ENCODE assay signal across 21 cellular contexts in the genomic region with DNA sequence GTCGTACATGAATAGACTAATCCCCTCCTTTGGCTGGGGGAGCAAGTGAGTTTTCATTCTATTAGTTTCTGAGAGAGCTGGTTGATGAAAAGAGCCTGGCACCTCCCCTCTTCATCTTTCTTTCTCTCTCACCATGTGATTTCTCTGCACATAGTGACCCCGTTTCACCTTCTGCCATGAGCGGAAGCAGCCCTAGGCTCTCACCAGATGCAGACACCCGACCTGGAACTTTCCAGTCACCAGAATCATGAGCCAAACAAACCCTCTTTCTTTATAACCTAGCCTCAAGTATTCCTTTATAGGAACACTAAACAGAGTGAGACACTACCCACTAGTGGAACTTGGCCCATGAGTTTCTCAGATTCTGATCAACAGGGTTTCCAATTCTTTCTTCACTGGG. TPM values are rescaled to one million over a fixed set of nuclear protein-coding genes. Genes with fewer than 3 reads are reported as not detected.
A peak's percentile ranks its signal among the peaks of the same experiment; 100 is the strongest.
DNase-seq lines count a peak whose midpoint lies in the region; ATAC-seq, FAIRE-seq and TF ChIP-seq lines count a peak whose summit lies in the region.
"Had no signal": no experiment of that assay in that cellular context is flagged by ENCODE, and none has a peak within 500 bp of the region (broad histone marks: within the 10 kb centered on the region; RNA-seq: fewer than 3 reads in every experiment).

No MANE protein-coding gene starts in this region.

- in situ Hi-C loops in HepG2 (cut with HindIII; ENCODE audit: extremely low pct_ligation_motif_present, low pct_unique_long_range_greater_than_20kb) = loop anchor here (5.0 to 10.0 kb wide), 3 partner anchors 67 to 1060 kb away; no protein-coding TSS in a partner anchor

- TF ChIP-seq RAD21 in HepG2 (CRISPR knock-in tag; IDR thresholded peaks at IDR 0.05) = no peak

- no peak overlapping the region for H3K4me3 Mint-ChIP-seq in GM23338
- H3K4me3 Mint-ChIP-seq: CD4-positive, alpha-beta T cell; CD8-positive, alpha-beta T cell had no signal

- H3K4me2 ChIP-seq in HepG2 (ENCODE audit: low read depth, low read length) = no peak overlapping the region
- no peak overlapping the region for H3K4me2 ChIP-seq in GM23338
- H3K4me2 ChIP-seq in PC-3 (ENCODE audit: low read length) = peak overlapping the region; percentile 70
- H3K4me2 ChIP-seq: BLaER1 treated with 17β-estradiol and CSF1 and Interleukin-3, amounts not matched to agents 10 nM and 100 nM had no signal

- ATAC-seq in HepG2 (no peak), right lobe of liver (no peak), GM23338 (no peak), PC-3 (no peak), HG03196 (IDR thresholded peaks at IDR 0.05; ENCODE audit: unreplicated experiment) (no peak)
- ATAC-seq: CD8-positive, alpha-beta T cell had no signal

- intact Hi-C loops in HepG2 (cut with micrococcal nuclease; ENCODE audit: unreplicated experiment) = no loop called here
- intact Hi-C loops in right lobe of liver (cut with DNase I) = no loop called here
- intact Hi-C loops in PC-3 (cut with micrococcal nuclease) = loop anchor here (10.0 kb wide), 1 partner anchor 190 kb away; the partner anchor contains the start of gene KIF16B

- H3K36me3 Mint-ChIP-seq in GM23338 (ENCODE audit: low read depth) = no peaks in the 10 kb centered on the region
- H3K36me3 Mint-ChIP-seq: CD8-positive, alpha-beta T cell had no signal

- H3K36me3 ChIP-seq in HepG2 (replicated peaks in 1 of 2; ENCODE audit: control insufficient read depth in 1 of 2, insufficient read depth in 2 of 2, low read length in 2 of 2) = no peaks in the 10 kb centered on the region
- H3K36me3 ChIP-seq in right lobe of liver = no peaks in the 10 kb centered on the region
- no peaks in the 10 kb centered on the region for H3K36me3 ChIP-seq in GM23338 (ENCODE audit: insufficient read depth)
- H3K36me3 ChIP-seq in PC-3 (ENCODE audit: low read depth, low read length) = no peaks in the 10 kb centered on the region
- no peaks in the 10 kb centered on the region for H3K36me3 ChIP-seq in BE2C
- H3K36me3 ChIP-seq: BLaER1 treated with 17β-estradiol and CSF1 and Interleukin-3, amounts not matched to agents 10 nM and 100 nM had no signal

- 3% methylated on average over 4 of the region's 4 CpGs for WGBS in HepG2 (ENCODE audit: low lambda C conversion rate)
- 28% methylated on average over 3 of the region's 4 CpGs for WGBS in right lobe of liver (ENCODE audit: insufficient coverage, low coverage, low lambda C conversion rate, missing lambda C conversion rate)

- H3K9me3 ChIP-seq in HepG2 (ENCODE audit: low read length) = no peaks in the 10 kb centered on the region
- no peaks in the 10 kb centered on the region for H3K9me3 ChIP-seq in right lobe of liver
- no peaks in the 10 kb centered on the region for H3K9me3 ChIP-seq in PC-3 (ENCODE audit: low read length)
- H3K9me3 ChIP-seq in BE2C = no peaks in the 10 kb centered on the region
- H3K9me3 ChIP-seq: Caco-2 had no signal

- H4K20me1 ChIP-seq in HepG2 (ENCODE audit: insufficient read depth, low read length) (no peaks in the 10 kb centered on the region), GM23338 (replicated peaks; ENCODE audit: insufficient read depth) (no peaks in the 10 kb centered on the region), PC-3 (ENCODE audit: low read length) (no peaks in the 10 kb centered on the region)
- H4K20me1 ChIP-seq: BLaER1 treated with 17β-estradiol and CSF1 and Interleukin-3, amounts not matched to agents 10 nM and 100 nM had no signal

- no peak overlapping the region for H3K27ac Mint-ChIP-seq in GM23338
- H3K27ac Mint-ChIP-seq: CD4-positive, alpha-beta T cell; CD8-positive, alpha-beta T cell had no signal

- no peak for TF ChIP-seq POLR2A in HepG2 (IDR thresholded peaks at IDR 0.05; ENCODE audit: insufficient read depth in 1 of 2, low read depth in 2 of 2, low read length in 2 of 2)
- no peak for TF ChIP-seq POLR2A in right lobe of liver (IDR thresholded peaks at IDR 0.05)

- H3K9me3 Mint-ChIP-seq in GM23338 = peaks cover 4% of the 10 kb centered on the region; the same call in 2 of the 3 replicates
- H3K9me3 Mint-ChIP-seq: CD4-positive, alpha-beta T cell; CD8-positive, alpha-beta T cell had no signal

- H2AFZ ChIP-seq in HepG2 (ENCODE audit: low read length) (no peak overlapping the region), GM23338 (peak overlapping the region; percentile 91), PC-3 (ENCODE audit: low read length) (peak overlapping the region; percentile 79; the same call in 1 of the 2 replicates)

- no peak for TF ChIP-seq EP300 in HepG2 (IDR thresholded peaks at IDR 0.05; ENCODE audit: low read depth in 2 of 2, low read length in 2 of 2)
- no peak for TF ChIP-seq EP300 in HepG2 (CRISPR knock-in tag; IDR thresholded peaks at IDR 0.05; ENCODE audit: borderline replicate concordance)

- H3K4me1 Mint-ChIP-seq in GM23338 = peaks cover 16% of the 10 kb centered on the region

- FAIRE-seq in HepG2 (lab: Jason Lieb, UNC) = no peak
- FAIRE-seq: A204.1, D721Med, G401.6, GM12891, GM19239 had no signal

- peaks cover 10% of the 10 kb centered on the region; the same call in 1 of the 2 replicates for H3K4me1 ChIP-seq in HepG2 (ENCODE audit: insufficient read depth, low read length)
- peaks cover 0 to 3% (median 0%) of the 10 kb centered on the region in 4 donors for H3K4me1 ChIP-seq in right lobe of liver
- H3K4me1 ChIP-seq in GM23338 (ENCODE audit: insufficient read depth) = peaks cover 7% of the 10 kb centered on the region; the same call in 1 of the 2 replicates
- peaks cover 36% of the 10 kb centered on the region for H3K4me1 ChIP-seq in PC-3 (ENCODE audit: insufficient read depth, low read length)
- no peaks in the 10 kb centered on the region for H3K4me1 ChIP-seq in BE2C

- H3F3A ChIP-seq in GM23338 (replicated peaks; ENCODE audit: low read depth) (no peaks in the 10 kb centered on the region), PC-3 (ENCODE audit: low read length, unreplicated experiment) (no peaks in the 10 kb centered on the region)

- BruUV-seq in HepG2 (replicated peaks; lab: Mats Ljungman, UMichigan) (no TSS peak), PC-3 (replicated peaks; lab: Mats Ljungman, UMichigan) (no TSS peak)

- no peak overlapping the region for H3K27ac ChIP-seq in HepG2 (ENCODE audit: extremely low read length, insufficient read depth, low read length)
- H3K27ac ChIP-seq in right lobe of liver = no peak overlapping the region
- no peak overlapping the region for H3K27ac ChIP-seq in GM23338 (ENCODE audit: low read depth)
- H3K27ac ChIP-seq in PC-3 (ENCODE audit: low read length) = peak overlapping the region; percentile 62
- H3K27ac ChIP-seq: BLaER1 treated with 17β-estradiol and CSF1 and Interleukin-3, amounts not matched to agents 10 nM and 100 nM; C4-2B had no signal

- no peaks in the 10 kb centered on the region; the same call in 1 of the 2 replicates for H3K9me2 ChIP-seq in GM23338 (ENCODE audit: insufficient read depth)
- H3K9me2 ChIP-seq in PC-3 (replicated peaks; ENCODE audit: low read length) = no peaks in the 10 kb centered on the region

- DNase-seq in HepG2 (ENCODE audit: low spot score) (no peak), right lobe of liver (no peak), GM23338 (ENCODE audit: low spot score) (no peak), PC-3 (no peak), kidney glomerular epithelial cell (lab: John Stamatoyannopoulos, UW) (no peak), BE2C (no peak)
- DNase-seq: 8988T; Caco-2; Calu3; CD4-positive, alpha-beta T cell; CD8-positive, alpha-beta T cell; GF-D8 had no signal

- H3K79me2 ChIP-seq in HepG2 (ENCODE audit: insufficient read depth, low read length) (no peaks in the 10 kb centered on the region), GM23338 (replicated peaks; ENCODE audit: insufficient read depth) (no peaks in the 10 kb centered on the region), PC-3 (ENCODE audit: low read length) (no peaks in the 10 kb centered on the region)

- H3K9ac ChIP-seq in HepG2 (ENCODE audit: insufficient read depth, low read depth, low read length) (no peak overlapping the region), PC-3 (ENCODE audit: low read length) (no peak overlapping the region)
- H3K9ac ChIP-seq: BLaER1 treated with 17β-estradiol and CSF1 and Interleukin-3, amounts not matched to agents 10 nM and 100 nM had no signal

- peaks cover 3% of the 10 kb centered on the region for H3K27me3 Mint-ChIP-seq in GM23338 (ENCODE audit: insufficient read depth, low read depth, poor library complexity)

- CTCF ChIA-PET in HepG2 (lab: Yijun Ruan, JAX; ENCODE audit: low intra/inter-chr PET ratio, low total read pairs) (no interaction called here), PC-3 (lab: Charles Lee) (no interaction called here)

- no peak overlapping the region for H3K4me3 ChIP-seq in HepG2 (replicated peaks in 1 of 3; ENCODE audit: insufficient read depth in 1 of 3, low read depth in 2 of 3, low read length in 3 of 3)
- H3K4me3 ChIP-seq in right lobe of liver = no peak overlapping the region
- no peak overlapping the region for H3K4me3 ChIP-seq in GM23338
- H3K4me3 ChIP-seq in PC-3 (ENCODE audit: low read length) = peak overlapping the region; percentile 4; the same call in 1 of the 2 replicates
- H3K4me3 ChIP-seq in BE2C (ENCODE audit: low read depth, low read length) = no peak overlapping the region
- H3K4me3 ChIP-seq: BLaER1 treated with 17β-estradiol and CSF1 and Interleukin-3, amounts not matched to agents 10 nM and 100 nM had no signal

- TF ChIP-seq CTCF in HepG2 (CRISPR knock-in tag; IDR thresholded peaks at IDR 0.05) (no peak), right lobe of liver (IDR thresholded peaks at IDR 0.05) (no peak), GM23338 (conservative IDR thresholded peaks at IDR 0.05; ENCODE audit: low read depth in 2 of 2) (no peak), PC-3 (conservative IDR thresholded peaks at IDR 0.05; ENCODE audit: low read depth, low read length) (no peak), BE2C (IDR thresholded peaks at IDR 0.05; ENCODE audit: low read depth, low read length) (no peak)

- POLR2A ChIA-PET in HepG2 (lab: Yijun Ruan, JAX) (no interaction called here), PC-3 (lab: Charles Lee; ENCODE audit: unreplicated experiment) (no interaction called here)

- H3K27me3 ChIP-seq in HepG2 (ENCODE audit: control insufficient read depth in 1 of 2, insufficient read depth in 2 of 2, low read length in 2 of 2) = no peaks in the 10 kb centered on the region; a peak in 1 of 5 replicates
- H3K27me3 ChIP-seq in right lobe of liver = no peaks in the 10 kb centered on the region
- no peaks in the 10 kb centered on the region for H3K27me3 ChIP-seq in GM23338 (ENCODE audit: insufficient read depth)
- no peaks in the 10 kb centered on the region for H3K27me3 ChIP-seq in PC-3 (ENCODE audit: low read length)
- H3K27me3 ChIP-seq in BE2C = peaks cover 3% of the 10 kb centered on the region
- H3K27me3 ChIP-seq: BLaER1 treated with 17β-estradiol and CSF1 and Interleukin-3, amounts not matched to agents 10 nM and 100 nM had no signal

RNA-seq across cellular contexts. Expression of gene OTOR, which starts 16.4 kb away (rescaled TPM):
- total RNA-seq in HepG2 (2016; rRNA removed; fragmentation: Illumina TruSeq; extraction: Trizol) (not detected in 2 replicates), right lobe of liver (not detected), PC-3 (2014; rRNA removed) (not detected in 2 replicates)
- total RNA-seq in HepG2 (2016; cell fraction: cytosol; rRNA removed; fragmentation: Illumina TruSeq; extraction: Trizol; ENCODE audit: low read depth) = not detected in 2 replicates
- total RNA-seq in HepG2 (2016; cell fraction: insoluble cytoplasmic fraction; rRNA removed; fragmentation: Illumina TruSeq; extraction: Trizol) = not detected in 2 replicates
- not detected in 2 replicates for total RNA-seq in HepG2 (2016; cell fraction: membrane; rRNA removed; fragmentation: Illumina TruSeq; extraction: Trizol)
- not detected in 2 replicates for total RNA-seq in HepG2 (2016; cell fraction: nucleus; rRNA removed; fragmentation: Illumina TruSeq; extraction: Trizol)
- polyA plus RNA-seq in HepG2 (2011; rRNA removed) (not detected in 2 replicates), GM23338 (2016; fragmentation: Nextera tagmentation; extraction: Ambion mirVana) (not detected in 2 replicates)
- polyA plus RNA-seq in HepG2 (2011; cell fraction: cytosol; rRNA removed) = not detected in 2 replicates
- polyA plus RNA-seq in HepG2 (2011; cell fraction: nucleus; rRNA removed) = not detected in 2 replicates
- polyA plus RNA-seq in HepG2 (2012) = not detected in 2 replicates
- not detected in 2 replicates for polyA plus RNA-seq in HepG2 (2016; cell fraction: cytosol; fragmentation: Illumina TruSeq; extraction: Trizol; ENCODE audit: low read depth)
- not detected in 2 replicates for polyA plus RNA-seq in HepG2 (2016; cell fraction: insoluble cytoplasmic fraction; fragmentation: Illumina TruSeq; extraction: Trizol; ENCODE audit: low read depth)
- polyA plus RNA-seq in HepG2 (2016; cell fraction: membrane; fragmentation: Illumina TruSeq; extraction: Trizol; ENCODE audit: low read depth) = not detected in 2 replicates
- not detected in 2 replicates for polyA plus RNA-seq in HepG2 (2016; cell fraction: nucleus; fragmentation: Illumina TruSeq; extraction: Trizol; ENCODE audit: insufficient read depth, low read depth)
- not detected in 2 replicates for polyA minus RNA-seq in HepG2 (2011; rRNA and poly(A)+ RNA removed; ENCODE audit: low replicate concordance)
- not detected in 2 replicates for polyA minus RNA-seq in HepG2 (2011; cell fraction: cytosol; rRNA and poly(A)+ RNA removed)
- not detected in 2 replicates for polyA minus RNA-seq in HepG2 (2011; cell fraction: nucleus; rRNA and poly(A)+ RNA removed)
- not detected in 2 replicates for total RNA-seq in GM23338 (2014; rRNA removed; shearing (Covaris generic))
- 0.42 TPM for polyA plus RNA-seq in BE2C (2012; ENCODE audit: insufficient read depth, insufficient read length, low read depth)
- total RNA-seq: Caco-2; Calu3; CD4-positive, alpha-beta T cell; CD8-positive, alpha-beta T cell had no signal
- polyA plus RNA-seq: BJ had no signal

RNA-seq across cellular contexts. Expression of gene SNRPB2, which starts 34.7 kb away (rescaled TPM):
- total RNA-seq in HepG2 (2016; rRNA removed; fragmentation: Illumina TruSeq; extraction: Trizol) = 204 and 278 TPM in 2 replicates
- 43.3 and 44.2 TPM in 2 replicates for total RNA-seq in HepG2 (2016; cell fraction: cytosol; rRNA removed; fragmentation: Illumina TruSeq; extraction: Trizol; ENCODE audit: low read depth)
- 198 and 292 TPM in 2 replicates for total RNA-seq in HepG2 (2016; cell fraction: insoluble cytoplasmic fraction; rRNA removed; fragmentation: Illumina TruSeq; extraction: Trizol)
- total RNA-seq in HepG2 (2016; cell fraction: membrane; rRNA removed; fragmentation: Illumina TruSeq; extraction: Trizol) = 54.1 and 57.0 TPM in 2 replicates
- 82.6 and 87.9 TPM in 2 replicates for total RNA-seq in HepG2 (2016; cell fraction: nucleus; rRNA removed; fragmentation: Illumina TruSeq; extraction: Trizol)
- 70.8 and 107 TPM in 2 replicates for polyA plus RNA-seq in HepG2 (2011; rRNA removed)
- polyA plus RNA-seq in HepG2 (2011; cell fraction: cytosol; rRNA removed) = 39.8 and 64.8 TPM in 2 replicates
- 13.1 and 22.0 TPM in 2 replicates for polyA plus RNA-seq in HepG2 (2011; cell fraction: nucleus; rRNA removed)
- 101 and 136 TPM in 2 replicates for polyA plus RNA-seq in HepG2 (2012)
- polyA plus RNA-seq in HepG2 (2016; cell fraction: cytosol; fragmentation: Illumina TruSeq; extraction: Trizol; ENCODE audit: low read depth) = 32.5 and 35.0 TPM in 2 replicates
- polyA plus RNA-seq in HepG2 (2016; cell fraction: insoluble cytoplasmic fraction; fragmentation: Illumina TruSeq; extraction: Trizol; ENCODE audit: low read depth) = 294 and 338 TPM in 2 replicates
- 34.6 and 41.2 TPM in 2 replicates for polyA plus RNA-seq in HepG2 (2016; cell fraction: membrane; fragmentation: Illumina TruSeq; extraction: Trizol; ENCODE audit: low read depth)
- 107 and 110 TPM in 2 replicates for polyA plus RNA-seq in HepG2 (2016; cell fraction: nucleus; fragmentation: Illumina TruSeq; extraction: Trizol; ENCODE audit: insufficient read depth, low read depth)
- 14.1 and 27.4 TPM in 2 replicates for polyA minus RNA-seq in HepG2 (2011; rRNA and poly(A)+ RNA removed; ENCODE audit: low replicate concordance)
- polyA minus RNA-seq in HepG2 (2011; cell fraction: cytosol; rRNA and poly(A)+ RNA removed) = 41.5 and 42.3 TPM in 2 replicates
- polyA minus RNA-seq in HepG2 (2011; cell fraction: nucleus; rRNA and poly(A)+ RNA removed) = 32.2 and 33.3 TPM in 2 replicates
- 10 to 100 TPM; 10.2 to 19.3 (median 17.3) TPM for total RNA-seq in right lobe of liver
- 91.9 and 94.9 TPM in 2 replicates for total RNA-seq in GM23338 (2014; rRNA removed; shearing (Covaris generic))
- polyA plus RNA-seq in GM23338 (2016; fragmentation: Nextera tagmentation; extraction: Ambion mirVana) = 377 and 387 TPM in 2 replicates
- 76.8 and 89.7 TPM in 2 replicates for total RNA-seq in PC-3 (2014; rRNA removed)
- polyA plus RNA-seq in BE2C (2012; ENCODE audit: insufficient read depth, insufficient read length, low read depth) = 144 TPM
